Comparison of ENCODE assay signal across 20 cellular contexts in the genomic region with DNA sequence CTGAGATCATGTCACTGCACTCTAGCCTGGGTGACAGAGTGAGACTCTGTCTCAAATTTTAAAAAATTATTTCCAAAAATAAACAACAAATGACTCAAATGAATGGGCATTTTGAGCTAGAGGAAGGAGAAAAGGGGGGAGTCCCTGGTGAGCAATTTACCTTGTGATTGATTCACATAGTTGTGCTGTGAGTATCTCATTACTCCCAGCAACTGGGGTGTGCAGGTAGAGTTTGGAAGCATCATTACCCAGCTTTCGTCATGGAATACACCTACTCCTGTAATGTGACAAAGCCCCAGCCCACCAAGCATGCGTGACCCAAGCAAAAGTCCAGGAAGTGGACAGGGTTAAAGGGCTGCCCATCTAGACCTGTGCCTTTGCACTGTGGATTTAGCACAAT. TPM values are rescaled to one million over a fixed set of nuclear protein-coding genes. Genes with fewer than 3 reads are reported as not detected.
DNase-seq lines count a peak whose midpoint lies in the region; ATAC-seq and TF ChIP-seq lines count a peak whose summit lies in the region.
"Had no signal": no experiment of that assay in that cellular context is flagged by ENCODE, and none has a peak within 500 bp of the region (broad histone marks: within the 10 kb centered on the region; RNA-seq: fewer than 3 reads in every experiment).

No MANE protein-coding gene starts in this region.

- DNase-seq in activated CD4-positive, alpha-beta memory T cell treated with anti-CD3 and anti-CD28 coated beads for 36 hours, result peak; percentile 39
- DNase-seq in activated CD4-positive, alpha-beta memory T cell treated with anti-CD3 and anti-CD28 coated beads, Interleukin-2, amount 10 ng/mL, durations not matched to agents 7 days and 5 days, result no peak
- DNase-seq in GM13976 (ENCODE audit: low spot score) (peak; percentile 50), RWPE2 (ENCODE audit: low spot score) (no peak), neural crest cell (ENCODE audit: low read depth, low spot score) (no peak), SKM-1 (lab: John Stamatoyannopoulos, UW; ENCODE audit: unreplicated experiment) (no peak), KG1 (lab: John Stamatoyannopoulos, UW) (no peak)
- DNase-seq: CD8-positive, alpha-beta T cell; hypothalamus; left ventricle myocardium superior; NCI-H2107; T-helper 1 cell had no signal

- no peak overlapping the region for H3K27ac ChIP-seq in RWPE2 (ENCODE audit: poor library complexity, severe bottlenecking)
- H3K27ac ChIP-seq: A549, ascending aorta, thoracic aorta had no signal

- POLR2A ChIA-PET in activated CD4-positive, alpha-beta memory T cell treated with anti-CD3 and anti-CD28 coated beads for 36 hours (lab: Charles Lee), result no interaction called here
- POLR2A ChIA-PET in activated CD4-positive, alpha-beta memory T cell treated with anti-CD3 and anti-CD28 coated beads, Interleukin-2, amount 10 ng/mL, durations not matched to agents 7 days and 5 days (lab: Charles Lee), result interaction anchor here (1.2 kb wide), 1 partner anchor 28 kb away, joined by 3 read pairs; no protein-coding TSS in a partner anchor

- H3K27me3 Mint-ChIP-seq in activated CD4-positive, alpha-beta memory T cell treated with anti-CD3 and anti-CD28 coated beads for 36 hours, result peaks cover 16% of the 10 kb centered on the region
- peaks cover 23% of the 10 kb centered on the region for H3K27me3 Mint-ChIP-seq in activated CD4-positive, alpha-beta memory T cell treated with anti-CD3 and anti-CD28 coated beads, Interleukin-2, amount 10 ng/mL, durations not matched to agents 7 days and 5 days
- H3K27me3 Mint-ChIP-seq in neural crest cell (ENCODE audit: low read depth), result peaks cover 2% of the 10 kb centered on the region

- in situ Hi-C loops in GM13976 (cut with MboI; ENCODE audit: low sequenced_read_pairs, unreplicated experiment), result no loop called here

- intact Hi-C loops in activated CD4-positive, alpha-beta memory T cell treated with anti-CD3 and anti-CD28 coated beads for 36 hours (cut with micrococcal nuclease), result no loop called here

- no peaks in the 10 kb centered on the region for H3K9me3 Mint-ChIP-seq in activated CD4-positive, alpha-beta memory T cell treated with anti-CD3 and anti-CD28 coated beads for 36 hours
- H3K9me3 Mint-ChIP-seq in activated CD4-positive, alpha-beta memory T cell treated with anti-CD3 and anti-CD28 coated beads, Interleukin-2, amount 10 ng/mL, durations not matched to agents 7 days and 5 days, result no peaks in the 10 kb centered on the region
- peaks cover 2% of the 10 kb centered on the region for H3K9me3 Mint-ChIP-seq in neural crest cell
- H3K9me3 Mint-ChIP-seq: CD8-positive, alpha-beta T cell had no signal

- H3K9me3 ChIP-seq in RWPE2 (ENCODE audit: severe bottlenecking), result no peaks in the 10 kb centered on the region
- H3K9me3 ChIP-seq: A549, ascending aorta, thoracic aorta had no signal

- peak; percentile 75 for ATAC-seq in RWPE2 (ENCODE audit: low read depth)
- ATAC-seq in GM18870 (IDR thresholded peaks at IDR 0.05; ENCODE audit: unreplicated experiment), result no peak
- ATAC-seq: A549; CD8-positive, alpha-beta T cell had no signal

- peaks cover 15% of the 10 kb centered on the region for H3K4me1 Mint-ChIP-seq in activated CD4-positive, alpha-beta memory T cell treated with anti-CD3 and anti-CD28 coated beads for 36 hours (ENCODE audit: low read depth)
- peaks cover 2% of the 10 kb centered on the region for H3K4me1 Mint-ChIP-seq in activated CD4-positive, alpha-beta memory T cell treated with anti-CD3 and anti-CD28 coated beads, Interleukin-2, amount 10 ng/mL, durations not matched to agents 7 days and 5 days
- H3K4me1 Mint-ChIP-seq in neural crest cell, result no peaks in the 10 kb centered on the region

- no peaks in the 10 kb centered on the region for H3K27me3 ChIP-seq in RWPE2 (ENCODE audit: insufficient read depth, poor library complexity, severe bottlenecking)
- H3K27me3 ChIP-seq: ascending aorta had no signal

- CTCF ChIA-PET in activated CD4-positive, alpha-beta memory T cell treated with anti-CD3 and anti-CD28 coated beads for 36 hours (lab: Charles Lee), result interaction anchor here (1.0 to 1.4 kb wide), 3 partner anchors 29 to 593 kb away, joined by 3 read pairs; no protein-coding TSS in a partner anchor
- CTCF ChIA-PET in activated CD4-positive, alpha-beta memory T cell treated with anti-CD3 and anti-CD28 coated beads, Interleukin-2, amount 10 ng/mL, durations not matched to agents 7 days and 5 days (lab: Charles Lee), result interaction anchor here (1.0 kb wide), 1 partner anchor 89 kb away, joined by 3 read pairs; no protein-coding TSS in a partner anchor

- no peaks in the 10 kb centered on the region for H3K36me3 Mint-ChIP-seq in activated CD4-positive, alpha-beta memory T cell treated with anti-CD3 and anti-CD28 coated beads for 36 hours
- H3K36me3 Mint-ChIP-seq in activated CD4-positive, alpha-beta memory T cell treated with anti-CD3 and anti-CD28 coated beads, Interleukin-2, amount 10 ng/mL, durations not matched to agents 7 days and 5 days (ENCODE audit: low read depth), result no peaks in the 10 kb centered on the region
- no peaks in the 10 kb centered on the region for H3K36me3 Mint-ChIP-seq in neural crest cell (ENCODE audit: low read depth)
- H3K36me3 Mint-ChIP-seq: CD8-positive, alpha-beta T cell had no signal

- H3K36me3 ChIP-seq in RWPE2 (ENCODE audit: low read depth), result no peaks in the 10 kb centered on the region
- H3K36me3 ChIP-seq: ascending aorta, thoracic aorta had no signal

- no peak overlapping the region for H3K4me3 Mint-ChIP-seq in activated CD4-positive, alpha-beta memory T cell treated with anti-CD3 and anti-CD28 coated beads for 36 hours
- H3K4me3 Mint-ChIP-seq in activated CD4-positive, alpha-beta memory T cell treated with anti-CD3 and anti-CD28 coated beads, Interleukin-2, amount 10 ng/mL, durations not matched to agents 7 days and 5 days, result no peak overlapping the region
- no peak overlapping the region for H3K4me3 Mint-ChIP-seq in neural crest cell
- H3K4me3 Mint-ChIP-seq: CD8-positive, alpha-beta T cell had no signal

- H3K4me3 ChIP-seq in RWPE2 (ENCODE audit: severe bottlenecking), result no peak overlapping the region
- H3K4me3 ChIP-seq: A549, ascending aorta, thoracic aorta had no signal

- TF ChIP-seq CTCF in GM13976 (IDR thresholded peaks at IDR 0.05; ENCODE audit: borderline replicate concordance, control extremely low read depth, extremely low read depth, insufficient read depth, missing control alignments) (no peak), RWPE2 (IDR thresholded peaks at IDR 0.05; ENCODE audit: poor library complexity, severe bottlenecking) (no peak), neural crest cell (conservative IDR thresholded peaks at IDR 0.05) (no peak)

- H3K27ac Mint-ChIP-seq in activated CD4-positive, alpha-beta memory T cell treated with anti-CD3 and anti-CD28 coated beads for 36 hours, result no peak overlapping the region
- H3K27ac Mint-ChIP-seq in activated CD4-positive, alpha-beta memory T cell treated with anti-CD3 and anti-CD28 coated beads, Interleukin-2, amount 10 ng/mL, durations not matched to agents 7 days and 5 days, result no peak overlapping the region
- peak overlapping the region; percentile 29 for H3K27ac Mint-ChIP-seq in neural crest cell (ENCODE audit: unreplicated experiment)
- H3K27ac Mint-ChIP-seq: CD8-positive, alpha-beta T cell had no signal

- H3K4me1 ChIP-seq in RWPE2 (ENCODE audit: insufficient read depth, poor library complexity, severe bottlenecking), result peaks cover 15% of the 10 kb centered on the region
- H3K4me1 ChIP-seq: ascending aorta had no signal

RNA-seq across cellular contexts. Expression of gene MUC22, which starts 6.0 kb away (rescaled TPM):
- not detected for total RNA-seq in activated CD4-positive, alpha-beta memory T cell treated with anti-CD3 and anti-CD28 coated beads for 36 hours
- total RNA-seq in activated CD4-positive, alpha-beta memory T cell treated with anti-CD3 and anti-CD28 coated beads, Interleukin-2, amount 10 ng/mL, durations not matched to agents 7 days and 5 days, result not detected
- total RNA-seq in neural crest cell, result not detected in 2 replicates
- total RNA-seq: ascending aorta; CD8-positive, alpha-beta T cell; Daoy; dermis microvascular lymphatic vessel endothelial cell; myocyte; posterior vena cava; thoracic aorta had no signal

RNA-seq across cellular contexts. Expression of gene MUC21, which starts 20.8 kb away (rescaled TPM):
- total RNA-seq in activated CD4-positive, alpha-beta memory T cell treated with anti-CD3 and anti-CD28 coated beads for 36 hours, result not detected
- total RNA-seq in activated CD4-positive, alpha-beta memory T cell treated with anti-CD3 and anti-CD28 coated beads, Interleukin-2, amount 10 ng/mL, durations not matched to agents 7 days and 5 days, result not detected
- not detected in 2 replicates for total RNA-seq in neural crest cell
- total RNA-seq: ascending aorta; CD8-positive, alpha-beta T cell; Daoy; dermis microvascular lymphatic vessel endothelial cell; left ventricle myocardium superior; myocyte; posterior vena cava; thoracic aorta had no signal

Comparison
In these comparisons a context has a peak if more than half of its experiments do, and no peak if none do; other contexts are left out.
1. DNase-seq: peak in activated CD4-positive, alpha-beta memory T cell treated with anti-CD3 and anti-CD28 coated beads for 36 hours (single experiment) and GM13976 (single experiment); none in activated CD4-positive, alpha-beta memory T cell treated with anti-CD3 and anti-CD28 coated beads, Interleukin-2, amount 10 ng/mL, durations not matched to agents 7 days and 5 days (single experiment), RWPE2 (single experiment), neural crest cell (single experiment), SKM-1 (single experiment) and KG1 (single experiment).